In genomic region chr3:64612082-64612860, GRCh38 we compare ENCODE assay signal across 8 cellular contexts.
DNase-seq lines count a peak whose midpoint lies in the region; ATAC-seq and TF ChIP-seq lines count a peak whose summit lies in the region.

No MANE protein-coding gene starts in this region.

- no peak overlapping the region for H3K27ac Mint-ChIP-seq in natural killer cell treated with Interleukin-12 subunit alpha and Interleukin-12 subunit beta and Interleukin-15 and Interleukin-18, amount 100 ng/mL, for 72 hours

- intact Hi-C loops in Right ventricle myocardium inferior (cut with DNase I): loop anchor here (2.0 to 5.0 kb wide), 3 partner anchors 15 to 75 kb away; partner anchors contain the start of gene ADAMTS9
- intact Hi-C loops in cardiac septum (cut with DNase I): no loop called here

- no peak for TF ChIP-seq CTCF in fibroblast of pulmonary artery (IDR thresholded peaks at IDR 0.05; ENCODE audit: low read length, missing control alignments)

- peak; percentile 97 for ATAC-seq in Right ventricle myocardium inferior
- no peak for ATAC-seq in HG02763 (IDR thresholded peaks at IDR 0.05; ENCODE audit: unreplicated experiment)
- no peak for ATAC-seq in HG02970 (IDR thresholded peaks at IDR 0.05; ENCODE audit: low FRiP score, unreplicated experiment)
- ATAC-seq in natural killer cell treated with Interleukin-12 subunit alpha and Interleukin-12 subunit beta and Interleukin-15 and Interleukin-18, amount 100 ng/mL, for 72 hours: no peak

- no peaks in the 10 kb centered on the region for H3K27me3 Mint-ChIP-seq in natural killer cell treated with Interleukin-12 subunit alpha and Interleukin-12 subunit beta and Interleukin-15 and Interleukin-18, amount 100 ng/mL, for 72 hours

- H3K4me3 Mint-ChIP-seq in natural killer cell treated with Interleukin-12 subunit alpha and Interleukin-12 subunit beta and Interleukin-15 and Interleukin-18, amount 100 ng/mL, for 72 hours: no peak overlapping the region

- peaks cover 4% of the 10 kb centered on the region for H3K36me3 Mint-ChIP-seq in natural killer cell treated with Interleukin-12 subunit alpha and Interleukin-12 subunit beta and Interleukin-15 and Interleukin-18, amount 100 ng/mL, for 72 hours

- DNase-seq in Right ventricle myocardium inferior (ENCODE audit: missing footprints) (no peak), cardiac septum (ENCODE audit: low spot score) (no peak), fibroblast of pulmonary artery (ENCODE audit: low read depth) (peak; percentile 88), non-pigmented ciliary epithelial cell (ENCODE audit: low read depth) (peak; percentile 23), putamen (ENCODE audit: low spot score) (no peak)
- DNase-seq in natural killer cell treated with Interleukin-12 subunit alpha and Interleukin-12 subunit beta and Interleukin-15 and Interleukin-18, amount 100 ng/mL, for 72 hours (ENCODE audit: low spot score): no peak

- H3K9me3 Mint-ChIP-seq in natural killer cell treated with Interleukin-12 subunit alpha and Interleukin-12 subunit beta and Interleukin-15 and Interleukin-18, amount 100 ng/mL, for 72 hours: peaks cover 7% of the 10 kb centered on the region

- H3K4me1 Mint-ChIP-seq in natural killer cell treated with Interleukin-12 subunit alpha and Interleukin-12 subunit beta and Interleukin-15 and Interleukin-18, amount 100 ng/mL, for 72 hours (ENCODE audit: low read depth in 2 of 2): no peaks in the 10 kb centered on the region

- no peak overlapping the region for H3K4me3 ChIP-seq in fibroblast of pulmonary artery (replicated peaks; ENCODE audit: low read depth, low read length)

Comparison
In these comparisons a context has a peak if more than half of its experiments do, and no peak if none do; other contexts are left out.
1. DNase-seq: peak in fibroblast of pulmonary artery (single experiment) and non-pigmented ciliary epithelial cell (single experiment); none in Right ventricle myocardium inferior (single experiment), cardiac septum (single experiment), putamen (single experiment) and natural killer cell treated with Interleukin-12 subunit alpha and Interleukin-12 subunit beta and Interleukin-15 and Interleukin-18, amount 100 ng/mL, for 72 hours (single experiment).